Comparison of ENCODE assay signal across 12 cellular contexts in the genomic region with DNA sequence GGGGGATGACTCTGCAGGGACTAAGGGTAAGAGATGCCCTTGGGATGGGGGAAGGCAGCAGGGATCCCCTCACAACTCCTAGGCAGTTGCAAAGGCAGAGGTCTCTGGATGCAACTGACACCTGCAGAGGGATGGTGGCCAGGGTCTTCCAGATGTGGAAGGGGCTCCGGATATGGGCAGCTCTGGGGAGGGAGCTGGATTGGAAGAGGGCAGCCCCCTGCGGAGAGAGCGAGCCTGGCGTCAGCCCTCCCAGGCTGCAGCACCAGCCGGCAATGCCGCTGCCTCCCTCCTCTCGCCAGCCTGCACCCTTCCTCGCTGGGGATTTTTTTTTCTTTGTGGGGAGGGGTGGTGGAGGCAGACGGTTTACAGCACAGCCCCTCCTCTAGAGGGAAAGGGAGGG. TPM values are rescaled to one million over a fixed set of nuclear protein-coding genes. Genes with fewer than 3 reads are reported as not detected.
DNase-seq lines count a peak whose midpoint lies in the region; ATAC-seq, FAIRE-seq and TF ChIP-seq lines count a peak whose summit lies in the region.
"Had no signal": no experiment of that assay in that cellular context is flagged by ENCODE, and none has a peak within 500 bp of the region (broad histone marks: within the 10 kb centered on the region; RNA-seq: fewer than 3 reads in every experiment).

No MANE protein-coding gene starts in this region.

- DNase-seq in NCI-H345 (lab: John Stamatoyannopoulos, UW), result peak; percentile 7
- no peak for DNase-seq in NCI-H345 treated with DMSO at 0.1 percent for 48 hours (lab: John Stamatoyannopoulos, UW; ENCODE audit: unreplicated experiment)
- peak in 1 of 2 experiments; percentile 67 for DNase-seq in H1 (ENCODE audit: low read depth in 1 of 2, low spot score in 2 of 2)
- DNase-seq in mesenchymal stem cell, result no peak
- DNase-seq in tibial artery, result no peak
- DNase-seq in activated T-cell treated with anti-CD3 and anti-CD28 coated beads, Interleukin-2, amount 50 U/mL, for 4 hours, result no peak
- DNase-seq in activated CD4-positive, alpha-beta memory T cell treated with anti-CD3 and anti-CD28 coated beads for 36 hours, result no peak
- no peak for DNase-seq in activated CD4-positive, alpha-beta T cell treated with anti-CD3 and anti-CD28 coated beads for 1 hour
- DNase-seq: activated CD4-positive, alpha-beta T cell treated with anti-CD3 and anti-CD28 coated beads, Interleukin-2, amount 50 U/mL, for 4 hours; activated naive CD8-positive, alpha-beta T cell treated with anti-CD3 and anti-CD28 coated beads for 36 hours; effector CD4-positive, alpha-beta T cell; T-helper 1 cell had no signal

- H2BK15ac ChIP-seq in H1 (ENCODE audit: low read length) (no peak overlapping the region), mesenchymal stem cell (ENCODE audit: low read depth, poor library complexity, severe bottlenecking) (no peak overlapping the region)

- peaks cover 57% of the 10 kb centered on the region for H3K27me3 Mint-ChIP-seq in activated T-cell treated with anti-CD3 and anti-CD28 coated beads, Interleukin-2, amount 50 U/mL, for 4 hours (ENCODE audit: low read depth)
- H3K27me3 Mint-ChIP-seq in activated CD4-positive, alpha-beta memory T cell treated with anti-CD3 and anti-CD28 coated beads for 36 hours, result peaks cover 40% of the 10 kb centered on the region

- no peak for ATAC-seq in activated T-cell treated with anti-CD3 and anti-CD28 coated beads, Interleukin-2, amount 50 U/mL, for 4 hours

- TF ChIP-seq RAD21 in H1 (IDR thresholded peaks at IDR 0.05 in 1 of 2, conservative IDR thresholded peaks at IDR 0.05 in 1 of 2; ENCODE audit: low read depth in 2 of 2, low read length in 2 of 2), result no peak

- H3K9ac ChIP-seq in H1 (replicated peaks in 1 of 4; ENCODE audit: extremely low read depth in 1 of 4, low read depth in 3 of 4, low read length in 3 of 4), result no peak overlapping the region
- H3K9ac ChIP-seq in mesenchymal stem cell (ENCODE audit: low read length), result no peak overlapping the region

- H3K9me3 Mint-ChIP-seq in activated T-cell treated with anti-CD3 and anti-CD28 coated beads, Interleukin-2, amount 50 U/mL, for 4 hours, result no peaks in the 10 kb centered on the region
- no peaks in the 10 kb centered on the region for H3K9me3 Mint-ChIP-seq in activated CD4-positive, alpha-beta memory T cell treated with anti-CD3 and anti-CD28 coated beads for 36 hours
- H3K9me3 Mint-ChIP-seq: activated naive CD8-positive, alpha-beta T cell treated with anti-CD3 and anti-CD28 coated beads for 36 hours had no signal

- H3K27ac Mint-ChIP-seq in activated CD4-positive, alpha-beta memory T cell treated with anti-CD3 and anti-CD28 coated beads for 36 hours, result no peak overlapping the region
- H3K27ac Mint-ChIP-seq: activated naive CD8-positive, alpha-beta T cell treated with anti-CD3 and anti-CD28 coated beads for 36 hours had no signal

- no peak for FAIRE-seq in H1 (lab: Jason Lieb, UNC)

- H3K14ac ChIP-seq in H1 (ENCODE audit: insufficient read length) (no peak overlapping the region), mesenchymal stem cell (ENCODE audit: low read length in 2 of 2) (no peak overlapping the region)

- H3K27me3 ChIP-seq in H1 (replicated peaks in 1 of 4; ENCODE audit: control insufficient read depth in 3 of 4, extremely low read depth in 1 of 4, insufficient read depth in 3 of 4, low read length in 3 of 4) (peaks cover 0 to 24% (median 13%) of the 10 kb centered on the region in 4 experiments; a peak in 6 of 7 replicates), mesenchymal stem cell (ENCODE audit: control insufficient read depth in 1 of 2, insufficient read depth in 1 of 2, low read length in 2 of 2) (peaks cover 18 to 73% of the 10 kb centered on the region in 2 experiments), tibial artery (peaks cover 0 to 30% of the 10 kb centered on the region in 2 donors)

- no peak overlapping the region for H2BK120ac ChIP-seq in H1 (replicated peaks; ENCODE audit: low read depth, low read length)
- no peak overlapping the region for H2BK120ac ChIP-seq in mesenchymal stem cell (ENCODE audit: low read depth, low read length)

- peaks cover 5% of the 10 kb centered on the region for H3K4me1 Mint-ChIP-seq in activated T-cell treated with anti-CD3 and anti-CD28 coated beads, Interleukin-2, amount 50 U/mL, for 4 hours (ENCODE audit: low read depth)
- peaks cover 3% of the 10 kb centered on the region for H3K4me1 Mint-ChIP-seq in activated CD4-positive, alpha-beta memory T cell treated with anti-CD3 and anti-CD28 coated beads for 36 hours (ENCODE audit: low read depth)

- no peak overlapping the region; the same call in 1 of the 2 replicates for H2BK5ac ChIP-seq in H1 (ENCODE audit: low read depth, low read length)
- no peak overlapping the region for H2BK5ac ChIP-seq in mesenchymal stem cell (ENCODE audit: low read depth, low read length, poor library complexity, severe bottlenecking)

- no peaks in the 10 kb centered on the region for H4K20me1 ChIP-seq in H1 (replicated peaks in 1 of 2; ENCODE audit: control insufficient read depth in 1 of 2, insufficient read depth in 2 of 2, low read length in 2 of 2)

- no peak overlapping the region for H3K4ac ChIP-seq in H1 (replicated peaks; ENCODE audit: insufficient read length, low read depth, low read length)
- H3K4ac ChIP-seq in mesenchymal stem cell (ENCODE audit: low read depth in 1 of 2, low read length in 2 of 2), result no peak overlapping the region

- no peak overlapping the region for H2BK20ac ChIP-seq in H1 (ENCODE audit: low read length)

- no peak overlapping the region; the same call in 1 of the 2 replicates for H4K8ac ChIP-seq in H1 (ENCODE audit: extremely low read depth, insufficient read depth, low read length)
- H4K8ac ChIP-seq in mesenchymal stem cell (ENCODE audit: low read length), result no peak overlapping the region

- no peaks in the 10 kb centered on the region for H3K36me3 Mint-ChIP-seq in activated T-cell treated with anti-CD3 and anti-CD28 coated beads, Interleukin-2, amount 50 U/mL, for 4 hours (ENCODE audit: insufficient read depth)
- H3K36me3 Mint-ChIP-seq in activated CD4-positive, alpha-beta memory T cell treated with anti-CD3 and anti-CD28 coated beads for 36 hours, result no peaks in the 10 kb centered on the region
- H3K36me3 Mint-ChIP-seq: activated naive CD8-positive, alpha-beta T cell treated with anti-CD3 and anti-CD28 coated beads for 36 hours had no signal

- H2AK5ac ChIP-seq in H1 (ENCODE audit: low read depth, low read length) (no peak overlapping the region), mesenchymal stem cell (ENCODE audit: low read length, severe bottlenecking) (no peak overlapping the region)

- no peaks in the 10 kb centered on the region for H3K79me2 ChIP-seq in H1 (ENCODE audit: control insufficient read depth in 1 of 2, insufficient read depth in 2 of 2, low read length in 2 of 2)

- H4K5ac ChIP-seq in H1 (ENCODE audit: insufficient read length, low read depth, low read length), result no peak overlapping the region

- H3K4me1 ChIP-seq in H1 (replicated peaks in 1 of 4; ENCODE audit: control insufficient read depth in 3 of 4, insufficient read depth in 4 of 4, low read length in 3 of 4), result peaks cover 11 to 33% (median 20%) of the 10 kb centered on the region in 4 experiments
- peaks cover 25% of the 10 kb centered on the region for H3K4me1 ChIP-seq in mesenchymal stem cell (ENCODE audit: control insufficient read depth, insufficient read depth, low read depth, low read length)
- peaks cover 0 to 26% (median 15%) of the 10 kb centered on the region in 4 donors for H3K4me1 ChIP-seq in tibial artery

- no peaks in the 10 kb centered on the region for H3K36me3 ChIP-seq in H1 (ENCODE audit: control insufficient read depth in 2 of 4, insufficient read depth in 4 of 4, low read length in 3 of 4)
- H3K36me3 ChIP-seq in mesenchymal stem cell (ENCODE audit: control insufficient read depth in 1 of 2, insufficient read depth in 2 of 2, low read depth in 1 of 2, low read length in 2 of 2), result no peaks in the 10 kb centered on the region
- no peaks in the 10 kb centered on the region for H3K36me3 ChIP-seq in tibial artery

- intact Hi-C loops in tibial artery (cut with DNase I; ENCODE audit: low total_unique reads), result no loop called here
- intact Hi-C loops in activated CD4-positive, alpha-beta memory T cell treated with anti-CD3 and anti-CD28 coated beads for 36 hours (cut with micrococcal nuclease), result no loop called here

- no peak overlapping the region for H2BK12ac ChIP-seq in H1 (ENCODE audit: low read depth, low read length)
- H2BK12ac ChIP-seq in mesenchymal stem cell (ENCODE audit: low read length in 2 of 2), result no peak overlapping the region

- H3K27ac ChIP-seq in H1 (ENCODE audit: low read depth, low read length) (no peak overlapping the region), mesenchymal stem cell (ENCODE audit: low read length, poor library complexity, severe bottlenecking) (no peak overlapping the region), tibial artery (no peak overlapping the region)

- POLR2A ChIA-PET in H1 (lab: Charles Lee; ENCODE audit: partially characterized antibody), result interaction anchor here (1.2 to 1.7 kb wide), 2 partner anchors 19 to 119 kb away, joined by 3 to 6 read pairs; partner anchors contain the start of gene NPTN
- POLR2A ChIA-PET in activated CD4-positive, alpha-beta memory T cell treated with anti-CD3 and anti-CD28 coated beads for 36 hours (lab: Charles Lee), result no interaction called here

- H3K4me2 ChIP-seq in H1 (ENCODE audit: insufficient read depth in 1 of 2, low read depth in 2 of 2, low read length in 2 of 2) (peak overlapping the region; percentile 85 to 96), mesenchymal stem cell (ENCODE audit: low read length, poor library complexity, severe bottlenecking) (peak overlapping the region; percentile 10)

- no peak overlapping the region for H3K23ac ChIP-seq in H1 (ENCODE audit: insufficient read length)
- no peak overlapping the region for H3K23ac ChIP-seq in mesenchymal stem cell (ENCODE audit: low read length in 2 of 2)

- no peak for TF ChIP-seq POLR2A in H1 (IDR thresholded peaks at IDR 0.05; ENCODE audit: control extremely low read depth in 1 of 2, low read depth in 2 of 2, low read length in 2 of 2)

- H2AFZ ChIP-seq in H1 (ENCODE audit: low read length) (no peak overlapping the region), mesenchymal stem cell (ENCODE audit: low read depth, low read length) (no peak overlapping the region)

- TF ChIP-seq EP300 in H1 (IDR thresholded peaks at IDR 0.05; ENCODE audit: borderline replicate concordance in 1 of 2, low read depth in 2 of 2, low read length in 2 of 2), result no peak

- no peak overlapping the region for H4K91ac ChIP-seq in H1 (replicated peaks; ENCODE audit: insufficient read length, low read length)
- no peak overlapping the region for H4K91ac ChIP-seq in mesenchymal stem cell (ENCODE audit: low read length)

- peak overlapping the region; percentile 30 to 87 (median 40) for H3K4me3 ChIP-seq in H1 (ENCODE audit: extremely low read depth in 1 of 4, insufficient read depth in 2 of 4, low read depth in 3 of 4, low read length in 4 of 4)
- peak overlapping the region in 1 of 2 experiments; percentile 24 for H3K4me3 ChIP-seq in mesenchymal stem cell (ENCODE audit: insufficient read depth in 1 of 2, low read depth in 1 of 2, low read length in 2 of 2)
- peak overlapping the region; percentile 53 to 60 for H3K4me3 ChIP-seq in tibial artery

- H3K18ac ChIP-seq in H1 (ENCODE audit: extremely low read depth, low read length), result peak overlapping the region; percentile 78
- no peak overlapping the region for H3K18ac ChIP-seq in mesenchymal stem cell (ENCODE audit: low read depth in 1 of 2, low read length in 2 of 2)

- peaks cover 16% of the 10 kb centered on the region; the same call in 1 of the 2 replicates for H3K23me2 ChIP-seq in H1 (ENCODE audit: low read depth, low read length)

- H3K56ac ChIP-seq in H1 (replicated peaks; ENCODE audit: insufficient read length, low read depth, low read length), result no peak overlapping the region

- 0% methylated on average over 3 of the region's 9 CpGs; no CpG with 5 or more reads in 1 of the 2 experiments for WGBS in H1 (ENCODE audit: extremely low coverage in 1 of 2, insufficient coverage in 1 of 2, insufficient read length in 1 of 2, insufficient replicate concordance in 2 of 2, low coverage in 1 of 2, low lambda C conversion rate in 2 of 2, missing lambda C conversion rate in 1 of 2), 2 experiments
- WGBS in mesenchymal stem cell, result 8% methylated on average over 2 of the region's 9 CpGs

- CTCF ChIA-PET in H1 (lab: Charles Lee; ENCODE audit: partially characterized antibody), result interaction anchor here (0.6 to 9.4 kb wide), 7 partner anchors 11 to 223 kb away, joined by 3 to 45 read pairs (median 4); no protein-coding TSS in a partner anchor
- CTCF ChIA-PET in activated CD4-positive, alpha-beta memory T cell treated with anti-CD3 and anti-CD28 coated beads for 36 hours (lab: Charles Lee), result no interaction called here

- H3K79me1 ChIP-seq in H1 (ENCODE audit: low read depth, low read length) (no peaks in the 10 kb centered on the region), mesenchymal stem cell (replicated peaks; ENCODE audit: low read length, poor library complexity, severe bottlenecking) (no peaks in the 10 kb centered on the region)

- H3K4me3 Mint-ChIP-seq in activated T-cell treated with anti-CD3 and anti-CD28 coated beads, Interleukin-2, amount 50 U/mL, for 4 hours, result no peak overlapping the region
- H3K4me3 Mint-ChIP-seq in activated CD4-positive, alpha-beta memory T cell treated with anti-CD3 and anti-CD28 coated beads for 36 hours, result no peak overlapping the region
- H3K4me3 Mint-ChIP-seq: activated naive CD8-positive, alpha-beta T cell treated with anti-CD3 and anti-CD28 coated beads for 36 hours had no signal

- H3K9me3 ChIP-seq in H1 (ENCODE audit: insufficient read depth in 2 of 2, low read depth in 1 of 2, low read length in 1 of 2) (no peaks in the 10 kb centered on the region), mesenchymal stem cell (ENCODE audit: control insufficient read depth, low read length) (no peaks in the 10 kb centered on the region), tibial artery (no peaks in the 10 kb centered on the region)

- TF ChIP-seq CTCF in H1 (IDR thresholded peaks at IDR 0.05; ENCODE audit: control extremely low read depth in 1 of 3, insufficient read depth in 1 of 3, low read depth in 1 of 3, low read length in 3 of 3) (no peak), tibial artery (IDR thresholded peaks at IDR 0.05) (no peak)

RNA-seq across cellular contexts. Expression of gene INSYN1, which starts 1.7 kb away (rescaled TPM):
- total RNA-seq in H1 (2021; fragmentation: NEBNext Ultra II Directional; extraction: Animal tissue kit (Norgen Biotek cat#: 25700)), result 10.2 and 13.1 TPM in 2 replicates
- polyA plus RNA-seq in H1 (2011; rRNA removed), result 7.2 and 11.6 TPM in 2 replicates
- 12.0 TPM for polyA plus RNA-seq in H1 (2011; cell fraction: cytosol; rRNA removed)
- polyA plus RNA-seq in H1 (2011; cell fraction: nucleus; rRNA removed), result 50.9 TPM
- polyA plus RNA-seq in H1 (2012, experiment 1 of 2), result 4.2 to 8.2 TPM (median 6.5 TPM) in 4 replicates
- 4.0 TPM for polyA plus RNA-seq in H1 (2012, experiment 2 of 2)
- 6.3 TPM for polyA plus RNA-seq in H1 (2013, experiment 1 of 2)
- polyA plus RNA-seq in H1 (2013, experiment 2 of 2), result 6.0 TPM
- polyA minus RNA-seq in H1 (2011; rRNA and poly(A)+ RNA removed), result 2.1 and 2.9 TPM in 2 replicates
- 3.2 TPM for polyA minus RNA-seq in H1 (2011; cell fraction: cytosol; rRNA and poly(A)+ RNA removed)
- 2.9 TPM for polyA minus RNA-seq in H1 (2011; cell fraction: nucleus; rRNA and poly(A)+ RNA removed)
- polyA plus RNA-seq in mesenchymal stem cell (2013, experiment 1 of 2), result 0.64 TPM
- 0.78 TPM for polyA plus RNA-seq in mesenchymal stem cell (2013, experiment 2 of 2)
- not detected for total RNA-seq in activated T-cell treated with anti-CD3 and anti-CD28 coated beads, Interleukin-2, amount 50 U/mL, for 4 hours
- total RNA-seq in activated CD4-positive, alpha-beta memory T cell treated with anti-CD3 and anti-CD28 coated beads for 36 hours, result not detected
- total RNA-seq: activated naive CD8-positive, alpha-beta T cell treated with anti-CD3 and anti-CD28 coated beads for 36 hours had no signal

Comparison
In these comparisons a context has a peak if more than half of its experiments do, and no peak if none do; other contexts are left out.
1. RNA of gene INSYN1, which starts 1.7 kb away (total RNA-seq): 10.2 to 13.1 TPM in H1; not detected in activated T-cell treated with anti-CD3 and anti-CD28 coated beads, Interleukin-2, amount 50 U/mL, for 4 hours and not detected in activated CD4-positive, alpha-beta memory T cell treated with anti-CD3 and anti-CD28 coated beads for 36 hours; every median in the first group is over 10 times any median in the second.